Comparison of ENCODE assay signal across 29 cellular contexts in the genomic region with DNA sequence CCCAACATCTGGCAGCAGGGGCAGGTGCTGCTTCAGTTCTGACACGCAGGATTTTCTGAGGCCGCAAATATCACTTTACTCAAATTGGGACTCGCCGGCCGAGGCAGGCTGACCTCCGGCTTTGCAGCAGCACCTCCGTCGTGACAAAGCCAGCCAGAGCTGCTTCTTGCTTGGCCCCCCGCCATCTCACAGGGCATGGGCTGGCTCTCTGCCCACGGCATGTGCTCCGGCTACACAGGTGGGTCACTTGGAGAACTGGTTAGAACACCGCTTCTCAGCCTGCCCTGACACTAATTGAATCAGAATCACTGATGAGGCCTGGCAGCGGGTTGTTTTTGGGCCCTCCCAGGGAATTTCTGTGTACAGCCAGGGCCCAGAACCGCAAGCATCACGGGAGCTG.
DNase-seq lines count a peak whose midpoint lies in the region; ATAC-seq and TF ChIP-seq lines count a peak whose summit lies in the region.
"Had no signal": no experiment of that assay in that cellular context is flagged by ENCODE, and none has a peak within 500 bp of the region (broad histone marks: within the 10 kb centered on the region; RNA-seq: fewer than 3 reads in every experiment).

No MANE protein-coding gene starts in this region.

- no peaks in the 10 kb centered on the region for H3K4me1 Mint-ChIP-seq in T-helper 2 cell treated with Interferon-gamma antibody and Interleukin-4, amounts not matched to agents 5 μg/mL and 100 μg/mL, for 36 hours (ENCODE audit: low read depth)
- H3K4me1 Mint-ChIP-seq: activated naive CD8-positive, alpha-beta T cell treated with anti-CD3 and anti-CD28 coated beads for 36 hours; immature natural killer cell; naive thymus-derived CD4-positive, alpha-beta T cell had no signal

- ATAC-seq in heart right ventricle: peak in 6 of 8 donors; percentile 14 to 50 (median 32)
- ATAC-seq: activated CD8-positive, alpha-beta T cell treated with anti-CD3 and anti-CD28 coated beads for 36 hours; HCT116; left lobe of liver; naive thymus-derived CD4-positive, alpha-beta T cell had no signal

- no peak overlapping the region for H3K4me3 ChIP-seq in heart right ventricle
- H3K4me3 ChIP-seq in prostate gland: no peak overlapping the region
- H3K4me3 ChIP-seq in GM23248: no peak overlapping the region
- H3K4me3 ChIP-seq: esophagus squamous epithelium had no signal

- WGBS in heart right ventricle, 2 donors: 47 to 70% methylated on average over 15 of the region's 15 CpGs
- 46% methylated on average over 15 of the region's 15 CpGs for WGBS in prostate gland
- WGBS in GM23248 (ENCODE audit: low coverage in 1 of 2, low lambda C conversion rate in 2 of 2, missing lambda C conversion rate in 2 of 2), 2 experiments: 84 to 90% methylated on average over 13 to 15 of the region's 15 CpGs

- no peak overlapping the region for H3K4me2 ChIP-seq in GM23248 (ENCODE audit: unreplicated experiment)

- no peak overlapping the region for H3K4me3 Mint-ChIP-seq in T-helper 2 cell treated with Interferon-gamma antibody and Interleukin-4, amounts not matched to agents 5 μg/mL and 100 μg/mL, for 36 hours
- H3K4me3 Mint-ChIP-seq: activated CD8-positive, alpha-beta T cell treated with anti-CD3 and anti-CD28 coated beads for 36 hours; activated naive CD8-positive, alpha-beta T cell treated with anti-CD3 and anti-CD28 coated beads for 36 hours; immature natural killer cell; mesothelial cell of epicardium; naive thymus-derived CD4-positive, alpha-beta T cell; T-helper 1 cell treated with Interleukin-12 subunit alpha and Interleukin-12 subunit beta and Interleukin-4 antibody, amounts not matched to agents 30 μg/mL and 1 μg/mL, for 36 hours had no signal

- H3K36me3 Mint-ChIP-seq in T-helper 2 cell treated with Interferon-gamma antibody and Interleukin-4, amounts not matched to agents 5 μg/mL and 100 μg/mL, for 36 hours (ENCODE audit: low read depth): no peaks in the 10 kb centered on the region
- H3K36me3 Mint-ChIP-seq: activated naive CD8-positive, alpha-beta T cell treated with anti-CD3 and anti-CD28 coated beads for 36 hours; immature natural killer cell; mesothelial cell of epicardium; naive thymus-derived CD4-positive, alpha-beta T cell had no signal

- no peaks in the 10 kb centered on the region for H3K9me3 Mint-ChIP-seq in T-helper 2 cell treated with Interferon-gamma antibody and Interleukin-4, amounts not matched to agents 5 μg/mL and 100 μg/mL, for 36 hours
- H3K9me3 Mint-ChIP-seq: activated CD8-positive, alpha-beta T cell treated with anti-CD3 and anti-CD28 coated beads for 36 hours; activated naive CD8-positive, alpha-beta T cell treated with anti-CD3 and anti-CD28 coated beads for 36 hours; immature natural killer cell; mesothelial cell of epicardium; naive thymus-derived CD4-positive, alpha-beta T cell; T-helper 1 cell treated with Interleukin-12 subunit alpha and Interleukin-12 subunit beta and Interleukin-4 antibody, amounts not matched to agents 30 μg/mL and 1 μg/mL, for 36 hours had no signal

- no peaks in the 10 kb centered on the region for H3K27me3 ChIP-seq in heart right ventricle
- H3K27me3 ChIP-seq in prostate gland (replicated peaks; ENCODE audit: insufficient read depth): peaks cover 2% of the 10 kb centered on the region
- H3K27me3 ChIP-seq in GM23248 (replicated peaks; ENCODE audit: insufficient read depth): no peaks in the 10 kb centered on the region

- in situ Hi-C loops in GM23248 (cut with MboI): no loop called here

- H4K20me1 ChIP-seq in GM23248 (ENCODE audit: insufficient read depth): no peaks in the 10 kb centered on the region

- TF ChIP-seq CTCF in heart right ventricle (IDR thresholded peaks at IDR 0.05) (no peak), prostate gland (IDR thresholded peaks at IDR 0.05) (no peak)

- no peak overlapping the region for H3K27ac Mint-ChIP-seq in T-helper 2 cell treated with Interferon-gamma antibody and Interleukin-4, amounts not matched to agents 5 μg/mL and 100 μg/mL, for 36 hours
- H3K27ac Mint-ChIP-seq: activated CD8-positive, alpha-beta T cell treated with anti-CD3 and anti-CD28 coated beads for 36 hours; activated naive CD8-positive, alpha-beta T cell treated with anti-CD3 and anti-CD28 coated beads for 36 hours; immature natural killer cell; mesothelial cell of epicardium; naive thymus-derived CD4-positive, alpha-beta T cell; T-helper 1 cell treated with Interleukin-12 subunit alpha and Interleukin-12 subunit beta and Interleukin-4 antibody, amounts not matched to agents 30 μg/mL and 1 μg/mL, for 36 hours had no signal

- H3K36me3 ChIP-seq in heart right ventricle (peaks cover 0 to 4% (median 0%) of the 10 kb centered on the region in 9 donors), prostate gland (no peaks in the 10 kb centered on the region), GM23248 (ENCODE audit: low read depth) (no peaks in the 10 kb centered on the region)
- H3K36me3 ChIP-seq: esophagus squamous epithelium had no signal

- no peaks in the 10 kb centered on the region for H3K9me2 ChIP-seq in GM23248 (ENCODE audit: insufficient read depth)

- H3K27me3 Mint-ChIP-seq in T-helper 2 cell treated with Interferon-gamma antibody and Interleukin-4, amounts not matched to agents 5 μg/mL and 100 μg/mL, for 36 hours (ENCODE audit: low read depth): no peaks in the 10 kb centered on the region

- no peaks in the 10 kb centered on the region for H3K9me3 ChIP-seq in heart right ventricle
- H3K9me3 ChIP-seq in prostate gland: no peaks in the 10 kb centered on the region
- no peaks in the 10 kb centered on the region for H3K9me3 ChIP-seq in GM23248 (ENCODE audit: low read depth)
- H3K9me3 ChIP-seq: Caco-2, esophagus squamous epithelium had no signal

- no peak overlapping the region for H3K9ac ChIP-seq in GM23248

- H3K79me2 ChIP-seq in GM23248 (ENCODE audit: insufficient read depth): no peaks in the 10 kb centered on the region

- H3K4me1 ChIP-seq in heart right ventricle: peaks cover 0 to 36% (median 10%) of the 10 kb centered on the region in 9 donors
- H3K4me1 ChIP-seq in prostate gland (replicated peaks): no peaks in the 10 kb centered on the region
- H3K4me1 ChIP-seq in GM23248 (ENCODE audit: insufficient read depth): no peaks in the 10 kb centered on the region
- H3K4me1 ChIP-seq: esophagus squamous epithelium had no signal

- no peak for TF ChIP-seq POLR2A in prostate gland (IDR thresholded peaks at IDR 0.05)

- intact Hi-C loops in heart right ventricle (cut with DNase I) (no loop called here), prostate gland (cut with DNase I) (no loop called here)

- H2AFZ ChIP-seq in GM23248: no peak overlapping the region

- H3K27ac ChIP-seq in heart right ventricle (peak overlapping the region in 1 of 10 donors; percentile 4), prostate gland (no peak overlapping the region), GM23248 (no peak overlapping the region)
- H3K27ac ChIP-seq: C4-2B, esophagus squamous epithelium had no signal

- DNase-seq in DMS79 (lab: John Stamatoyannopoulos, UW) (peak; percentile 57), NCI-H1105 treated with DMSO at 0.1 percent for 48 hours (lab: John Stamatoyannopoulos, UW) (peak; percentile 60), heart right ventricle (peak; percentile 51 to 63), prostate gland (ENCODE audit: low spot score) (peak; percentile 36), NCI-H2196 (lab: John Stamatoyannopoulos, UW; ENCODE audit: unreplicated experiment) (no peak), GM23248 (no peak)
- DNase-seq in T-helper 2 cell treated with Interferon-gamma antibody and Interleukin-4, amounts not matched to agents 5 μg/mL and 100 μg/mL, for 36 hours (ENCODE audit: low spot score): no peak
- DNase-seq: activated CD4-positive, alpha-beta T cell treated with anti-CD3 and anti-CD28 coated beads for 1 hour; activated CD8-positive, alpha-beta T cell treated with anti-CD3 and anti-CD28 coated beads for 36 hours; activated naive CD8-positive, alpha-beta T cell treated with anti-CD3 and anti-CD28 coated beads for 36 hours; aorta; Caco-2; dermis blood vessel endothelial cell; esophagus squamous epithelium; foreskin melanocyte; hypothalamus; immature natural killer cell; KG1; MM.1S; naive thymus-derived CD4-positive, alpha-beta T cell; NCI-H146; NCI-H526 treated with DMSO at 0.1 percent for 48 hours; small intestine; stimulated activated CD4-positive, alpha-beta T cell treated with anti-CD3 and anti-CD28 coated beads, Interleukin-2, amount 100 ng/mL, for 24 hours had no signal

- H3F3A ChIP-seq in GM23248 (ENCODE audit: insufficient read depth): no peaks in the 10 kb centered on the region

Comparison
In these comparisons a context has a peak if more than half of its experiments do, and no peak if none do; other contexts are left out.
1. DNase-seq: peak in DMS79 (single experiment), NCI-H1105 treated with DMSO at 0.1 percent for 48 hours (single experiment), heart right ventricle (2 of 2) and prostate gland (single experiment); none in NCI-H2196 (single experiment), GM23248 (single experiment) and T-helper 2 cell treated with Interferon-gamma antibody and Interleukin-4, amounts not matched to agents 5 μg/mL and 100 μg/mL, for 36 hours (single experiment).